In the genomic region with DNA sequence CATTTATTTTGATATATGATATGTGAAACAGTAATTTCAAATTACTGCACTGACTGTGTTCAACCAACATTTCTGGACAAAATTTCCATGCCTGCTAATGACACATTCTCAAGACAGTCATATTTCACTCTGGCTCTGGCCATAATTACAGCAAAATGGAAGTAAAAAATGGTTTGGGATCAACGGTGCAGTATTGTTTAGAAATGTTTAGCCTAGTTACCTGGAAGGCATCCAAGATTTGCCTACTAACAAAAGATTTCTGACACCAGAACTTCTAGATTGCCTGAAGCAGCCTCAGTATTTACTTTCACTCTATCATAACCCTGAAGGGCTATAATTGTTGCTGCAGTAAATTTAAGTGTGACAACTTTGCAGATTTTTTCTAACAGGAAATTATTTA, we compare ENCODE assay signal across 13 cellular contexts.
A peak's percentile ranks its signal among the peaks of the same experiment; 100 is the strongest.
DNase-seq lines count a peak whose midpoint lies in the region; FAIRE-seq and TF ChIP-seq lines count a peak whose summit lies in the region.
"Had no signal": no experiment of that assay in that cellular context is flagged by ENCODE, and none has a peak within 500 bp of the region (broad histone marks: within the 10 kb centered on the region; RNA-seq: fewer than 3 reads in every experiment).

No MANE protein-coding gene starts in this region.

- H3K9ac ChIP-seq in astrocyte (ENCODE audit: low read length), result no peak overlapping the region

- FAIRE-seq in astrocyte (lab: Jason Lieb, UNC), result no peak

- no peak overlapping the region for H2AFZ ChIP-seq in astrocyte (ENCODE audit: low read depth, low read length)

- H3K9me3 ChIP-seq in astrocyte (ENCODE audit: insufficient read depth, low read depth, low read length), result no peaks in the 10 kb centered on the region

- no peaks in the 10 kb centered on the region for H3K4me1 Mint-ChIP-seq in astrocyte (ENCODE audit: low read depth, unreplicated experiment)
- H3K4me1 Mint-ChIP-seq in activated naive CD8-positive, alpha-beta T cell treated with anti-CD3 and anti-CD28 coated beads for 36 hours, result no peaks in the 10 kb centered on the region
- H3K4me1 Mint-ChIP-seq: activated CD4-positive, alpha-beta T cell treated with anti-CD3 and anti-CD28 coated beads for 36 hours; naive thymus-derived CD4-positive, alpha-beta T cell had no signal

- no peak for TF ChIP-seq CTCF in astrocyte (IDR thresholded peaks at IDR 0.05; ENCODE audit: insufficient read depth, low read depth, low read length)

- H3K27ac ChIP-seq in astrocyte (ENCODE audit: low read depth, low read length), result no peak overlapping the region

- no peak overlapping the region for H3K4me3 Mint-ChIP-seq in astrocyte (ENCODE audit: unreplicated experiment)
- H3K4me3 Mint-ChIP-seq in activated naive CD8-positive, alpha-beta T cell treated with anti-CD3 and anti-CD28 coated beads for 36 hours, result no peak overlapping the region
- H3K4me3 Mint-ChIP-seq: activated CD4-positive, alpha-beta T cell treated with anti-CD3 and anti-CD28 coated beads for 36 hours; CD8-positive, alpha-beta T cell; effector memory CD8-positive, alpha-beta T cell; naive thymus-derived CD4-positive, alpha-beta T cell had no signal

- H3K36me3 Mint-ChIP-seq in astrocyte (ENCODE audit: low read depth, unreplicated experiment), result no peaks in the 10 kb centered on the region
- no peaks in the 10 kb centered on the region for H3K36me3 Mint-ChIP-seq in activated naive CD8-positive, alpha-beta T cell treated with anti-CD3 and anti-CD28 coated beads for 36 hours
- H3K36me3 Mint-ChIP-seq: CD8-positive, alpha-beta T cell; naive thymus-derived CD4-positive, alpha-beta T cell had no signal

- no peaks in the 10 kb centered on the region for H3K36me3 ChIP-seq in astrocyte (ENCODE audit: insufficient read depth, low read length)
- no peaks in the 10 kb centered on the region for H3K36me3 ChIP-seq in H7 (replicated peaks; ENCODE audit: control insufficient read depth, insufficient read depth, low read length)

- no peaks in the 10 kb centered on the region for H4K20me1 ChIP-seq in astrocyte (ENCODE audit: insufficient read depth, low read length)

- no peak overlapping the region for H3K27ac Mint-ChIP-seq in astrocyte (ENCODE audit: unreplicated experiment)
- no peak overlapping the region for H3K27ac Mint-ChIP-seq in activated naive CD8-positive, alpha-beta T cell treated with anti-CD3 and anti-CD28 coated beads for 36 hours
- H3K27ac Mint-ChIP-seq: activated CD4-positive, alpha-beta T cell treated with anti-CD3 and anti-CD28 coated beads for 36 hours; CD8-positive, alpha-beta T cell; effector memory CD8-positive, alpha-beta T cell; naive thymus-derived CD4-positive, alpha-beta T cell had no signal

- no peak overlapping the region for H3K4me3 ChIP-seq in astrocyte (ENCODE audit: insufficient read depth, low read depth, low read length)
- no peak overlapping the region for H3K4me3 ChIP-seq in H7 (ENCODE audit: insufficient read depth, low read depth, low read length)

- peak; percentile 88 for DNase-seq in H4 (ENCODE audit: low spot score)
- DNase-seq in NCI-H1105 treated with DMSO at 0.1 percent for 48 hours (lab: John Stamatoyannopoulos, UW), result peak; percentile 97
- DNase-seq in astrocyte (ENCODE audit: low read depth), result peak; percentile 81
- DNase-seq in kidney tubule cell (ENCODE audit: low spot score), result peak; percentile 10
- DNase-seq in dermis blood vessel endothelial cell, result no peak
- no peak for DNase-seq in activated naive CD8-positive, alpha-beta T cell treated with anti-CD3 and anti-CD28 coated beads for 36 hours
- DNase-seq in H7, result no peak
- no peak for DNase-seq in NCI-H524 treated with DMSO at 0.1 percent for 48 hours (lab: John Stamatoyannopoulos, UW)
- DNase-seq: activated CD4-positive, alpha-beta T cell treated with anti-CD3 and anti-CD28 coated beads for 36 hours; activated gamma-delta T cell treated with Interleukin-2 at 50 U/mL for 16 hours; CD8-positive, alpha-beta T cell; effector memory CD8-positive, alpha-beta T cell; naive thymus-derived CD4-positive, alpha-beta T cell had no signal

- no peaks in the 10 kb centered on the region for H3K27me3 ChIP-seq in astrocyte (ENCODE audit: insufficient read depth, low read length)
- H3K27me3 ChIP-seq in H7 (ENCODE audit: control insufficient read depth, insufficient read depth, low read length), result no peaks in the 10 kb centered on the region

- H3K79me2 ChIP-seq in astrocyte (ENCODE audit: insufficient read depth, low read length), result no peaks in the 10 kb centered on the region

- H3K4me1 ChIP-seq in astrocyte (ENCODE audit: insufficient read depth, low read length), result no peaks in the 10 kb centered on the region

- no peaks in the 10 kb centered on the region for H3K9me3 Mint-ChIP-seq in astrocyte (ENCODE audit: unreplicated experiment)
- no peaks in the 10 kb centered on the region for H3K9me3 Mint-ChIP-seq in activated naive CD8-positive, alpha-beta T cell treated with anti-CD3 and anti-CD28 coated beads for 36 hours
- H3K9me3 Mint-ChIP-seq: CD8-positive, alpha-beta T cell had no signal

- no peaks in the 10 kb centered on the region for H3K27me3 Mint-ChIP-seq in astrocyte (ENCODE audit: low read depth, unreplicated experiment)
- H3K27me3 Mint-ChIP-seq in activated naive CD8-positive, alpha-beta T cell treated with anti-CD3 and anti-CD28 coated beads for 36 hours, result no peaks in the 10 kb centered on the region
- H3K27me3 Mint-ChIP-seq: activated CD4-positive, alpha-beta T cell treated with anti-CD3 and anti-CD28 coated beads for 36 hours; effector memory CD8-positive, alpha-beta T cell; naive thymus-derived CD4-positive, alpha-beta T cell had no signal

- H3K4me2 ChIP-seq in astrocyte (ENCODE audit: low read length), result peak overlapping the region; percentile 26

Comparison
In these comparisons a context has a peak if more than half of its experiments do, and no peak if none do; other contexts are left out.
1. DNase-seq: peak in H4 (single experiment), NCI-H1105 treated with DMSO at 0.1 percent for 48 hours (single experiment), astrocyte (single experiment) and kidney tubule cell (single experiment); none in dermis blood vessel endothelial cell (single experiment), activated naive CD8-positive, alpha-beta T cell treated with anti-CD3 and anti-CD28 coated beads for 36 hours (single experiment), H7 (single experiment) and NCI-H524 treated with DMSO at 0.1 percent for 48 hours (single experiment).